13 cellular contexts compared by ENCODE assay signal in genomic region chr2:47067788-47068407, GRCh38.
DNase-seq lines count a peak whose midpoint lies in the region; ATAC-seq and TF ChIP-seq lines count a peak whose summit lies in the region.
"Had no signal": no experiment of that assay in that cellular context is flagged by ENCODE, and none has a peak within 500 bp of the region (broad histone marks: within the 10 kb centered on the region; RNA-seq: fewer than 3 reads in every experiment).

No MANE protein-coding gene starts in this region.

- H3K4me1 Mint-ChIP-seq in T-cell: peaks cover 47 to 61% (median 58%) of the 10 kb centered on the region in 3 donors

- 75 to 76% methylated on average over 13 to 14 of the region's 14 CpGs for WGBS in lower leg skin, 2 donors

- intact Hi-C loops in gastrocnemius medialis (cut with DNase I; ENCODE audit: low total_unique reads): loop anchor here (5.0 kb wide), 1 partner anchor 204 kb away; no protein-coding TSS in a partner anchor
- intact Hi-C loops in lower leg skin (cut with DNase I; ENCODE audit: low total_unique reads): no loop called here

- peaks cover 95% of the 10 kb centered on the region for H3K4me1 ChIP-seq in BLaER1
- H3K4me1 ChIP-seq in right atrium auricular region: peaks cover 0 to 97% of the 10 kb centered on the region in 2 donors
- H3K4me1 ChIP-seq in gastrocnemius medialis: peaks cover 77 to 83% of the 10 kb centered on the region in 2 donors

- peak overlapping the region; percentile 87; the same call in 1 of the 2 replicates for H3K4me2 ChIP-seq in BLaER1

- no peak for DNase-seq in T-cell
- no peak for DNase-seq in right atrium auricular region (ENCODE audit: low spot score)
- no peak for DNase-seq in gastrocnemius medialis
- DNase-seq in SIG-M5 treated with dmso at 0.1 percent for 504 hours (lab: John Stamatoyannopoulos, UW; ENCODE audit: unreplicated experiment): no peak
- DNase-seq in DMS114 treated with DMSO at 0.1 percent for 48 hours (lab: John Stamatoyannopoulos, UW; ENCODE audit: unreplicated experiment): no peak
- DNase-seq in lower leg skin (ENCODE audit: low spot score in 2 of 2): no peak
- no peak for DNase-seq in SKM-1 (lab: John Stamatoyannopoulos, UW; ENCODE audit: unreplicated experiment)
- DNase-seq: activated T-cell treated with anti-CD3 and anti-CD28 coated beads for 4 hours; C1 segment of cervical spinal cord; NCI-H2029; stimulated activated CD4-positive, alpha-beta T cell treated with anti-CD3 and anti-CD28 coated beads, Interleukin-4, amount 100 ng/mL, for 4 hours; T-helper 9 cell had no signal

- H3K36me3 Mint-ChIP-seq in T-cell: peaks cover 34% of the 10 kb centered on the region

- peak overlapping the region; percentile 68 to 69 for H3K27ac Mint-ChIP-seq in T-cell

- CTCF ChIA-PET in T-cell (lab: Charles Lee): interaction anchor here in 1 of 2 donors (0.6 kb wide), 1 partner anchor 415 kb away, joined by 3 read pairs; no protein-coding TSS in a partner anchor

- POLR2A ChIA-PET in T-cell (lab: Charles Lee): interaction anchor here (0.6 to 0.7 kb wide), 2 partner anchors 25 to 651 kb away, joined by 4 to 20 read pairs; no protein-coding TSS in a partner anchor

- H3K4me3 Mint-ChIP-seq in T-cell: no peak overlapping the region

- ATAC-seq in T-cell (replicated peaks in 1 of 4): no peak
- no peak for ATAC-seq in gastrocnemius medialis

- H3K36me3 ChIP-seq in BLaER1 (peaks cover 97% of the 10 kb centered on the region), right atrium auricular region (no peaks in the 10 kb centered on the region), gastrocnemius medialis (no peaks in the 10 kb centered on the region)

- no peaks in the 10 kb centered on the region for H3K9me3 ChIP-seq in BLaER1
- H3K9me3 ChIP-seq in right atrium auricular region: no peaks in the 10 kb centered on the region
- no peaks in the 10 kb centered on the region for H3K9me3 ChIP-seq in gastrocnemius medialis

- H3K27me3 Mint-ChIP-seq in T-cell: no peaks in the 10 kb centered on the region

- H4K20me1 ChIP-seq in BLaER1: peaks cover 100% of the 10 kb centered on the region

- in situ Hi-C loops in gastrocnemius medialis (cut with MboI; ENCODE audit: low sequenced_read_pairs in 4 of 4): no loop called here

- TF ChIP-seq CTCF in right atrium auricular region (IDR thresholded peaks at IDR 0.05) (no peak), gastrocnemius medialis (IDR thresholded peaks at IDR 0.05 in 4 of 5, conservative IDR thresholded peaks at IDR 0.05 in 1 of 5) (no peak), lower leg skin (IDR thresholded peaks at IDR 0.05) (no peak)

- no peak overlapping the region for H3K9ac ChIP-seq in BLaER1

- no peak overlapping the region for H3K4me3 ChIP-seq in BLaER1
- no peak overlapping the region for H3K4me3 ChIP-seq in right atrium auricular region
- no peak overlapping the region for H3K4me3 ChIP-seq in gastrocnemius medialis
- no peak overlapping the region for H3K4me3 ChIP-seq in lower leg skin (ENCODE audit: low read depth, poor library complexity, severe bottlenecking)

- H3K27me3 ChIP-seq in BLaER1 (no peaks in the 10 kb centered on the region), right atrium auricular region (no peaks in the 10 kb centered on the region), gastrocnemius medialis (no peaks in the 10 kb centered on the region)

- H3K27ac ChIP-seq in BLaER1 (no peak overlapping the region), right atrium auricular region (peak overlapping the region; percentile 88 to 93), gastrocnemius medialis (peak overlapping the region; percentile 3 to 84 (median 79))

- H3K9me3 Mint-ChIP-seq in T-cell: no peaks in the 10 kb centered on the region

- TF ChIP-seq POLR2A in gastrocnemius medialis (IDR thresholded peaks at IDR 0.05) (no peak), lower leg skin (IDR thresholded peaks at IDR 0.05) (no peak)
